Comparison of ENCODE assay signal across 8 cellular contexts in the genomic region with DNA sequence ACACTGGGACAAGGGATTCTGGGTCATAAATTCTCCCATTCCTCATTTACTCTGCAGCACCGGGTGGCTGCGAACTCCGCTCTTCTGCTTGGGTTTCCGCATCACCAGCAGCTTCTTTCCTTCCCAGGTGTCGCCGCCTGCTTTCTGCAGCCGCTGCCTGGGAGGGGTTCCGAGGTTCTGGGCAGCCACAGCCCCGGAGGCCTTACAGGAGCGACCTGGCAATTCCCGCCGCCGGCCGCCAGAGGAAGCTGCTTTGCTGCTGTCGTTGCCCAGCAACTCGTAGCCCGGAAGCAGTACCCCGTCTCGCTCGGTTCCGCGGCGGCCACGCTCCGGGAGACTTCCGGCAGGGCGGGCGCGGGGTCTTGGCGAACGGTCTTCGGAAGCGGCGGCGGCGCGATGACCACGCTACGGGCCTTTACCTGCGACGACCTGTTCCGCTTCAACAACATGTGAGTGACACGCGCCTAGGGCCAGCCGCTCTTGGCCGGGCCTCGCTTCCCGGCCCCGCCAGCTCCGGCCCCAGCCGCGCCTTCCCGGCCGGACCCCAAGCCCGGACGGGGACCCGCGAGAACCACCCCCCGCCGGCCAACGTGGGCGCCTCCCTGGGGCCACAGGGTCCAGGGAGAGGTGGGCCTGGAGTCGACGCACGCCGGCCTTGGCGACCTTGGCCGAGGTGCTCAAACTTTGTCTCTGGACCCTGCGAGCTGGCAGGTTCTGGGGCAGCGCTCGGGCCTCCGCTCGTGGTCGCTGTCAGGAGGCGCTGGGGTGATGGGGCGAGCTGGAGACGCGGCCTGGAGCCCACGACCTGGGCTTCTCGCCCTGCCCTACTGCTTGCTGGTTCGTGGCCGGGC. TPM values are rescaled to one million over a fixed set of nuclear protein-coding genes. Genes with fewer than 3 reads are reported as not detected.
A peak's percentile ranks its signal among the peaks of the same experiment; 100 is the strongest.
DNase-seq lines count a peak whose midpoint lies in the region; ATAC-seq and TF ChIP-seq lines count a peak whose summit lies in the region.

A gene with protein sequence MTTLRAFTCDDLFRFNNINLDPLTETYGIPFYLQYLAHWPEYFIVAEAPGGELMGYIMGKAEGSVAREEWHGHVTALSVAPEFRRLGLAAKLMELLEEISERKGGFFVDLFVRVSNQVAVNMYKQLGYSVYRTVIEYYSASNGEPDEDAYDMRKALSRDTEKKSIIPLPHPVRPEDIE (plus strand): TSS at position 362 of the 851 bp plus-strand sequence. CDS start 35 bp downstream, at position 397.

- no peaks in the 10 kb centered on the region for H3K36me3 ChIP-seq in ovary
- H3K36me3 ChIP-seq in thyroid gland: no peaks in the 10 kb centered on the region

- DNase-seq in NB4 (ENCODE audit: low read depth) (peak; percentile 97), SKM-1 treated with dmso at 0.1 percent for 144 hours (lab: John Stamatoyannopoulos, UW; ENCODE audit: unreplicated experiment) (peak; percentile 91), head of caudate nucleus (peak; percentile 91 to 99 (median 97)), ovary (peak; percentile 90 to 95 (median 92)), thyroid gland (peak; percentile 95 to 96)
- peak; percentile 93 for DNase-seq in activated naive CD8-positive, alpha-beta T cell treated with anti-CD3 and anti-CD28 coated beads for 36 hours

- H3K4me3 Mint-ChIP-seq in activated naive CD8-positive, alpha-beta T cell treated with anti-CD3 and anti-CD28 coated beads for 36 hours: peak within 1 kb of the TSS; percentile 81

- H3K27me3 ChIP-seq in ovary (no peaks in the 10 kb centered on the region), thyroid gland (no peaks in the 10 kb centered on the region)

- peak within 1 kb of the TSS; percentile 88 for H3K27ac Mint-ChIP-seq in activated naive CD8-positive, alpha-beta T cell treated with anti-CD3 and anti-CD28 coated beads for 36 hours

- intact Hi-C loops in head of caudate nucleus (cut with DNase I): no loop called here
- intact Hi-C loops in ovary (cut with DNase I): no loop called here
- intact Hi-C loops in thyroid gland (cut with DNase I): no loop called here

- H3K9me3 Mint-ChIP-seq in activated naive CD8-positive, alpha-beta T cell treated with anti-CD3 and anti-CD28 coated beads for 36 hours: no peaks in the 10 kb centered on the region

- TF ChIP-seq CTCF in NB4 (IDR thresholded peaks at IDR 0.05; ENCODE audit: low read depth, low read length) (peak; percentile 56), ovary (IDR thresholded peaks at IDR 0.05) (peak; percentile 68 to 93 (median 92)), thyroid gland (IDR thresholded peaks at IDR 0.05) (peak; percentile 63 to 96 (median 81))

- peaks cover 47% of the 10 kb centered on the region for H3K4me1 Mint-ChIP-seq in activated naive CD8-positive, alpha-beta T cell treated with anti-CD3 and anti-CD28 coated beads for 36 hours

- H3K9me3 ChIP-seq in ovary (no peaks in the 10 kb centered on the region), thyroid gland (no peaks in the 10 kb centered on the region)

- peaks cover 29% of the 10 kb centered on the region for H3K36me3 Mint-ChIP-seq in activated naive CD8-positive, alpha-beta T cell treated with anti-CD3 and anti-CD28 coated beads for 36 hours

- no peak for TF ChIP-seq EP300 in ovary (IDR thresholded peaks at IDR 0.05)

- TF ChIP-seq POLR2A in GM10847 (IDR thresholded peaks at IDR 0.05; ENCODE audit: extremely low read depth, insufficient read length) (peak; percentile 57), NB4 (IDR thresholded peaks at IDR 0.05; ENCODE audit: extremely low read depth, insufficient read length) (peak; percentile 75), ovary (IDR thresholded peaks at IDR 0.05) (no peak), thyroid gland (IDR thresholded peaks at IDR 0.05) (peak in 1 of 2 donors; percentile 70)

- H3K27ac ChIP-seq in ovary (peak within 1 kb of the TSS in 1 of 2 donors; percentile 23), thyroid gland (peak within 1 kb of the TSS; percentile 68 to 85 (median 83))

- peak; percentile 98 for ATAC-seq in HG02571 (IDR thresholded peaks at IDR 0.05; ENCODE audit: unreplicated experiment)

- peaks cover 4% of the 10 kb centered on the region for H3K27me3 Mint-ChIP-seq in activated naive CD8-positive, alpha-beta T cell treated with anti-CD3 and anti-CD28 coated beads for 36 hours

- H3K4me3 ChIP-seq in NB4 (ENCODE audit: low read depth, low read length) (peak within 1 kb of the TSS; percentile 84), ovary (peak within 1 kb of the TSS; percentile 95), thyroid gland (replicated peaks in 1 of 3) (peak within 1 kb of the TSS; percentile 75 to 89 (median 89))

- WGBS in ovary, 3 donors: 0 to 1% (median 0%) methylated on average over 69 to 82 of the region's 82 CpGs
- 0 to 1% methylated on average over 14 to 24 of the region's 82 CpGs for WGBS in thyroid gland, 2 donors

- peaks cover 11% of the 10 kb centered on the region for H3K4me1 ChIP-seq in ovary (ENCODE audit: insufficient read depth)
- H3K4me1 ChIP-seq in thyroid gland: peaks cover 26 to 43% of the 10 kb centered on the region in 2 donors

RNA-seq across cellular contexts. Expression of the gene that starts here (rescaled TPM):
- total RNA-seq in activated naive CD8-positive, alpha-beta T cell treated with anti-CD3 and anti-CD28 coated beads for 36 hours: 100 to 1,000 TPM; 116 to 118 TPM
- total RNA-seq in ovary (10 to 100 TPM; 19.4 to 58.6 (median 43.3) TPM), thyroid gland (10 to 100 TPM; 53.3 to 65.7 (median 64.0) TPM)
- 10 to 100 TPM; 48.6 to 67.6 TPM for polyA plus RNA-seq in ovary
